Comparison of ENCODE assay signal across 17 cellular contexts in the genomic region with DNA sequence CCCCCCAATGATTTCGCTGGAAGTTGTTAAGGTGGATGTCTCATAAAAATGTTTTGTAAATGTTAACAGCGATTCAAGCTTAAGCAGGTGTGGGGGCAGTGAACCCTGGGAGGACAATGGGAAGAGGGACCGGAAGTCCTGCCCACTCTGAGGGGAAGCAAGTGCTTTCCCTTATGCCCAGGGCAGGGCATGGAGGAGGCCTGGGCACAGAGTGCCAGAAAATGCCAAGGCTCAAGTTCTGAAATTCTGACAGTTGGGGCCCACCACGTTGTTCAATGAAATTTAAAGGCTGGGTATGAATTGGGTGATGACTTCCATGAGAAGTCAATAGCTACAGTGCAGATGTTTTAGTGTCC.
"Had no signal": no experiment of that assay in that cellular context is flagged by ENCODE, and none has a peak within 500 bp of the region (broad histone marks: within the 10 kb centered on the region; RNA-seq: fewer than 3 reads in every experiment).

No MANE protein-coding gene starts in this region.

- H3K4me1 Mint-ChIP-seq: activated CD4-positive, alpha-beta memory T cell treated with anti-CD3 and anti-CD28 coated beads, Interleukin-2, amount 10 ng/mL, durations not matched to agents 7 days and 5 days; memory B cell; naive thymus-derived CD4-positive, alpha-beta T cell; T-cell had no signal

- H3K9me3 Mint-ChIP-seq: activated CD4-positive, alpha-beta memory T cell treated with anti-CD3 and anti-CD28 coated beads, Interleukin-2, amount 10 ng/mL, durations not matched to agents 7 days and 5 days; activated naive CD4-positive, alpha-beta T cell treated with anti-CD3 and anti-CD28 coated beads, Interleukin-2, amount 50 U/mL, for 72 hours; memory B cell; naive thymus-derived CD4-positive, alpha-beta T cell; T-cell had no signal

- H3K27ac Mint-ChIP-seq: activated CD4-positive, alpha-beta memory T cell treated with anti-CD3 and anti-CD28 coated beads, Interleukin-2, amount 10 ng/mL, durations not matched to agents 7 days and 5 days; activated naive CD4-positive, alpha-beta T cell treated with anti-CD3 and anti-CD28 coated beads, Interleukin-2, amount 50 U/mL, for 72 hours; memory B cell; naive thymus-derived CD4-positive, alpha-beta T cell; T-cell had no signal

- H3K9me3 ChIP-seq: body of pancreas, esophagus muscularis mucosa, mucosa of descending colon, spleen, thoracic aorta had no signal

- H3K27me3 ChIP-seq: body of pancreas, spleen had no signal

- H3K27ac ChIP-seq: body of pancreas, esophagus muscularis mucosa, spleen, thoracic aorta had no signal

- H3K27me3 Mint-ChIP-seq: memory B cell had no signal

- H3K36me3 Mint-ChIP-seq: activated naive CD4-positive, alpha-beta T cell treated with anti-CD3 and anti-CD28 coated beads, Interleukin-2, amount 50 U/mL, for 72 hours; memory B cell; naive thymus-derived CD4-positive, alpha-beta T cell; T-cell had no signal

- DNase-seq: activated CD4-positive, alpha-beta memory T cell treated with anti-CD3 and anti-CD28 coated beads, Interleukin-2, amount 10 ng/mL, durations not matched to agents 7 days and 5 days; activated gamma-delta T cell; activated T-cell treated with anti-CD3 and anti-CD28 coated beads, Interleukin-2, amount 50 U/mL, for 48 hours; amniotic stem cell; body of pancreas; caudate nucleus; kidney glomerular epithelial cell; left ventricle myocardium superior; mucosa of descending colon; naive thymus-derived CD4-positive, alpha-beta T cell; spleen; T-cell; T1000 had no signal

- H3K4me3 ChIP-seq: body of pancreas, esophagus muscularis mucosa, mucosa of descending colon, spleen, thoracic aorta had no signal

- H3K4me3 Mint-ChIP-seq: activated CD4-positive, alpha-beta memory T cell treated with anti-CD3 and anti-CD28 coated beads, Interleukin-2, amount 10 ng/mL, durations not matched to agents 7 days and 5 days; memory B cell; naive thymus-derived CD4-positive, alpha-beta T cell; T-cell had no signal

- H3K4me1 ChIP-seq: body of pancreas, esophagus muscularis mucosa, spleen had no signal

- H3K36me3 ChIP-seq: esophagus muscularis mucosa, spleen, thoracic aorta had no signal
